In the genomic region with DNA sequence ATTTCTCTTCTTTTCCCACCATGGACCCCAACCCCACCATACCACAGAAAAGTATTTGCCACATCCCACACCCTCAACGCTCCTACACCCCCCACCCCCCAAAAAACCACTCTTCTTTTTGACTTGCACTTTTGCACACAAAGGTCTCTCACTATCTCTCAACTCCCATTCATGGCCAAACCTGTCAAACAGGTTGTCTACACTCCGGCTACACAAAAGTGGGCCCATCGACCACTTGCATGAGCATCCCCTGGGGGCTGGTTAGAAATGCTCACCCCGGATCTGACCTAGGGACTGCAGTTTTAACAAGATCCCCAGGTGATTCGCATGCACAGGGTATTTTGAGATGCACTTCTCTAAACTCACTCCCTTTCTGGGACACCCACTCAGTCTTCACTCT, we compare ENCODE assay signal across 22 cellular contexts.
"Had no signal": no experiment of that assay in that cellular context is flagged by ENCODE, and none has a peak within 500 bp of the region (broad histone marks: within the 10 kb centered on the region; RNA-seq: fewer than 3 reads in every experiment).

No MANE protein-coding gene starts in this region.

- H3K4me1 ChIP-seq: adrenal gland, breast epithelium had no signal

- H3K27me3 ChIP-seq: adrenal gland, breast epithelium had no signal

- ATAC-seq: activated CD8-positive, alpha-beta T cell treated with anti-CD3 and anti-CD28 coated beads, Interleukin-2, amount 10 ng/mL, durations not matched to agents 7 days and 5 days; WTC11 had no signal

- H3K9me3 ChIP-seq: adrenal gland, breast epithelium had no signal

- H3K36me3 ChIP-seq: adrenal gland, breast epithelium had no signal

- H3K4me3 ChIP-seq: adrenal gland, breast epithelium had no signal

- H3K27ac ChIP-seq: adrenal gland, breast epithelium had no signal

- DNase-seq: activated CD4-positive, alpha-beta T cell treated with anti-CD3 and anti-CD28 coated beads for 48 hours; activated CD4-positive, alpha-beta T cell treated with anti-CD3 and anti-CD28 coated beads, Interleukin-2, amount 50 U/mL, for 4 hours; activated CD4-positive, CD25-positive, alpha-beta regulatory T cell treated with anti-CD3 and anti-CD28 coated beads, Interleukin-2, amount 50 U/mL, for 72 hours; activated CD8-positive, alpha-beta memory T cell treated with anti-CD3 and anti-CD28 coated beads, Interleukin-2, amount 50 U/mL, for 48 hours; activated CD8-positive, alpha-beta T cell treated with anti-CD3 and anti-CD28 coated beads, Interleukin-2, amount 10 ng/mL, durations not matched to agents 7 days and 5 days; activated gamma-delta T cell; activated naive CD4-positive, alpha-beta T cell treated with anti-CD3 and anti-CD28 coated beads for 36 hours; activated naive CD8-positive, alpha-beta T cell treated with anti-CD3 and anti-CD28 coated beads for 36 hours; activated T-cell treated with anti-CD3 and anti-CD28 coated beads, Interleukin-2, amount 50 U/mL, for 24 hours; adrenal gland; anterior cingulate cortex; caudate nucleus; KBM-7; NCI-H1048; NCI-H1417; NCI-H1694; NCI-H2029; NCI-H2107; NCI-H446; SHP77 treated with DMSO at 0.1 percent for 48 hours had no signal
